Comparison of ENCODE assay signal across 1 cellular context in genomic region chr19:42242512-42243409, GRCh38.
TF ChIP-seq lines count a peak whose summit lies in the region.

Gene GSK3A (minus strand): TSS chr19:42242602. CDS start chr19:42242465, 137 bp downstream.

TF ChIP-seq in HepG2, 621 proteins besides CTCF, POLR2A, EP300 and RAD21 (continued from another document and continues in another):
- TF ChIP-seq SNAPC4 (CRISPR knock-in tag; IDR thresholded peaks at IDR 0.05) = 0 out of 2 replicates have a peak, but pooled peaks have one; percentile 81
- no peak for TF ChIP-seq SCMH1 (CRISPR knock-in tag; IDR thresholded peaks at IDR 0.05; ENCODE audit: borderline replicate concordance)
- TF ChIP-seq ZNF224 (CRISPR knock-in tag; IDR thresholded peaks at IDR 0.05) = 0 out of 2 replicates have a peak, but pooled peaks have one; percentile 39
- TF ChIP-seq ZNF737 (CRISPR knock-in tag; IDR thresholded peaks at IDR 0.05; ENCODE audit: borderline replicate concordance) = 0 out of 2 replicates have a peak, but pooled peaks have one; percentile 30
- TF ChIP-seq HHEX (CRISPR knock-in tag; IDR thresholded peaks at IDR 0.05) = no peak
- TF ChIP-seq CHD2 (IDR thresholded peaks at IDR 0.05; ENCODE audit: low read depth, low read length) = peak; percentile 83
- TF ChIP-seq, protein P1, sequence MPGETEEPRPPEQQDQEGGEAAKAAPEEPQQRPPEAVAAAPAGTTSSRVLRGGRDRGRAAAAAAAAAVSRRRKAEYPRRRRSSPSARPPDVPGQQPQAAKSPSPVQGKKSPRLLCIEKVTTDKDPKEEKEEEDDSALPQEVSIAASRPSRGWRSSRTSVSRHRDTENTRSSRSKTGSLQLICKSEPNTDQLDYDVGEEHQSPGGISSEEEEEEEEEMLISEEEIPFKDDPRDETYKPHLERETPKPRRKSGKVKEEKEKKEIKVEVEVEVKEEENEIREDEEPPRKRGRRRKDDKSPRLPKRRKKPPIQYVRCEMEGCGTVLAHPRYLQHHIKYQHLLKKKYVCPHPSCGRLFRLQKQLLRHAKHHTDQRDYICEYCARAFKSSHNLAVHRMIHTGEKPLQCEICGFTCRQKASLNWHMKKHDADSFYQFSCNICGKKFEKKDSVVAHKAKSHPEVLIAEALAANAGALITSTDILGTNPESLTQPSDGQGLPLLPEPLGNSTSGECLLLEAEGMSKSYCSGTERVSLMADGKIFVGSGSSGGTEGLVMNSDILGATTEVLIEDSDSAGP (CRISPR knock-in tag; IDR thresholded peaks at IDR 0.05; ENCODE audit: borderline replicate concordance) = peak; percentile 83; the same call in 1 of the 2 replicates
- TF ChIP-seq ZSCAN12 (CRISPR knock-in tag; IDR thresholded peaks at IDR 0.05) = peak; percentile 77; the same call in 1 of the 2 replicates
- no peak for TF ChIP-seq ZIK1 (CRISPR knock-in tag; IDR thresholded peaks at IDR 0.05; ENCODE audit: borderline replicate concordance, low read depth)
- TF ChIP-seq NPAS2 (CRISPR knock-in tag; IDR thresholded peaks at IDR 0.05; ENCODE audit: borderline replicate concordance) = no peak
- no peak for TF ChIP-seq GLI4 (CRISPR knock-in tag; IDR thresholded peaks at IDR 0.05; ENCODE audit: borderline replicate concordance)
- TF ChIP-seq ZGPAT (CRISPR knock-in tag; IDR thresholded peaks at IDR 0.05) = peak; percentile 76
- TF ChIP-seq, protein P2, sequence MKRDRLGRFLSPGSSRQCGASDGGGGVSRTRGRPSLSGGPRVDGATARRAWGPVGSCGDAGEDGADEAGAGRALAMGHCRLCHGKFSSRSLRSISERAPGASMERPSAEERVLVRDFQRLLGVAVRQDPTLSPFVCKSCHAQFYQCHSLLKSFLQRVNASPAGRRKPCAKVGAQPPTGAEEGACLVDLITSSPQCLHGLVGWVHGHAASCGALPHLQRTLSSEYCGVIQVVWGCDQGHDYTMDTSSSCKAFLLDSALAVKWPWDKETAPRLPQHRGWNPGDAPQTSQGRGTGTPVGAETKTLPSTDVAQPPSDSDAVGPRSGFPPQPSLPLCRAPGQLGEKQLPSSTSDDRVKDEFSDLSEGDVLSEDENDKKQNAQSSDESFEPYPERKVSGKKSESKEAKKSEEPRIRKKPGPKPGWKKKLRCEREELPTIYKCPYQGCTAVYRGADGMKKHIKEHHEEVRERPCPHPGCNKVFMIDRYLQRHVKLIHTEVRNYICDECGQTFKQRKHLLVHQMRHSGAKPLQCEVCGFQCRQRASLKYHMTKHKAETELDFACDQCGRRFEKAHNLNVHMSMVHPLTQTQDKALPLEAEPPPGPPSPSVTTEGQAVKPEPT (CRISPR knock-in tag; IDR thresholded peaks at IDR 0.05; ENCODE audit: low read depth) = no peak
- peak; percentile 100 for TF ChIP-seq CREM (IDR thresholded peaks at IDR 0.05)
- no peak for TF ChIP-seq CREM (CRISPR knock-in tag; IDR thresholded peaks at IDR 0.05)
- TF ChIP-seq MTA3 (CRISPR knock-in tag; IDR thresholded peaks at IDR 0.05) = no peak
- TF ChIP-seq RXRA (CRISPR knock-in tag; IDR thresholded peaks at IDR 0.05) = peak; percentile 80
- TF ChIP-seq ZNF143 (CRISPR knock-in tag; IDR thresholded peaks at IDR 0.05) = peak; percentile 91
- 0 out of 2 replicates have a peak, but pooled peaks have one; percentile 16 for TF ChIP-seq NR2F6 (IDR thresholded peaks at IDR 0.05)
- no peak for TF ChIP-seq NR2F6 (CRISPR knock-in tag; IDR thresholded peaks at IDR 0.05)
- TF ChIP-seq HNF4G (IDR thresholded peaks at IDR 0.05; ENCODE audit: borderline replicate concordance, low read depth, low read length) = peak; percentile 38; the same call in 1 of the 2 replicates
- no peak for TF ChIP-seq HNF4G (CRISPR knock-in tag; IDR thresholded peaks at IDR 0.05; ENCODE audit: borderline replicate concordance, low read depth)
- peak; percentile 58; the same call in 1 of the 2 replicates for TF ChIP-seq ZNF639 (CRISPR knock-in tag; conservative IDR thresholded peaks at IDR 0.05)
- TF ChIP-seq ZNF335 (CRISPR knock-in tag; IDR thresholded peaks at IDR 0.05) = peak; percentile 50; the same call in 1 of the 2 replicates
- TF ChIP-seq ZNF761 (CRISPR knock-in tag; conservative IDR thresholded peaks at IDR 0.05) = 0 out of 2 replicates have a peak, but pooled peaks have one; percentile 1
- TF ChIP-seq ZNF180 (CRISPR knock-in tag; IDR thresholded peaks at IDR 0.05; ENCODE audit: borderline replicate concordance, low read depth) = 0 out of 2 replicates have a peak, but pooled peaks have one; percentile 88
- TF ChIP-seq SP5 (CRISPR knock-in tag; IDR thresholded peaks at IDR 0.05; ENCODE audit: borderline replicate concordance, low read depth) = peak; percentile 87
- TF ChIP-seq, protein P3, sequence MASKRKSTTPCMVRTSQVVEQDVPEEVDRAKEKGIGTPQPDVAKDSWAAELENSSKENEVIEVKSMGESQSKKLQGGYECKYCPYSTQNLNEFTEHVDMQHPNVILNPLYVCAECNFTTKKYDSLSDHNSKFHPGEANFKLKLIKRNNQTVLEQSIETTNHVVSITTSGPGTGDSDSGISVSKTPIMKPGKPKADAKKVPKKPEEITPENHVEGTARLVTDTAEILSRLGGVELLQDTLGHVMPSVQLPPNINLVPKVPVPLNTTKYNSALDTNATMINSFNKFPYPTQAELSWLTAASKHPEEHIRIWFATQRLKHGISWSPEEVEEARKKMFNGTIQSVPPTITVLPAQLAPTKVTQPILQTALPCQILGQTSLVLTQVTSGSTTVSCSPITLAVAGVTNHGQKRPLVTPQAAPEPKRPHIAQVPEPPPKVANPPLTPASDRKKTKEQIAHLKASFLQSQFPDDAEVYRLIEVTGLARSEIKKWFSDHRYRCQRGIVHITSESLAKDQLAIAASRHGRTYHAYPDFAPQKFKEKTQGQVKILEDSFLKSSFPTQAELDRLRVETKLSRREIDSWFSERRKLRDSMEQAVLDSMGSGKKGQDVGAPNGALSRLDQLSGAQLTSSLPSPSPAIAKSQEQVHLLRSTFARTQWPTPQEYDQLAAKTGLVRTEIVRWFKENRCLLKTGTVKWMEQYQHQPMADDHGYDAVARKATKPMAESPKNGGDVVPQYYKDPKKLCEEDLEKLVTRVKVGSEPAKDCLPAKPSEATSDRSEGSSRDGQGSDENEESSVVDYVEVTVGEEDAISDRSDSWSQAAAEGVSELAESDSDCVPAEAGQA (IDR thresholded peaks at IDR 0.05; ENCODE audit: low read depth) = peak; percentile 80
- TF ChIP-seq, protein P3 (CRISPR knock-in tag; IDR thresholded peaks at IDR 0.05; ENCODE audit: borderline replicate concordance) = no peak
- TF ChIP-seq RBM39 (IDR thresholded peaks at IDR 0.05; ENCODE audit: low read depth, low read length, poor library complexity, severe bottlenecking) = no peak
- TF ChIP-seq PHF20 (CRISPR knock-in tag; IDR thresholded peaks at IDR 0.05) = no peak
- peak; percentile 22; the same call in 1 of the 2 replicates for TF ChIP-seq KLF11 (CRISPR knock-in tag; IDR thresholded peaks at IDR 0.05)
- no peak for TF ChIP-seq EHMT2 (IDR thresholded peaks at IDR 0.05; ENCODE audit: borderline replicate concordance, low read depth, low read length)
- TF ChIP-seq ZNF451 (CRISPR knock-in tag; IDR thresholded peaks at IDR 0.05) = 0 out of 2 replicates have a peak, but pooled peaks have one; percentile 46
- no peak; the same call in 1 of the 2 replicates for TF ChIP-seq ZKSCAN8 (CRISPR knock-in tag; IDR thresholded peaks at IDR 0.05; ENCODE audit: borderline replicate concordance)
- TF ChIP-seq BRCA1 (CRISPR knock-in tag; IDR thresholded peaks at IDR 0.05) = 0 out of 2 replicates have a peak, but pooled peaks have one; percentile 45
- 0 out of 2 replicates have a peak, but pooled peaks have one; percentile 60 for TF ChIP-seq IKZF5 (CRISPR knock-in tag; IDR thresholded peaks at IDR 0.05)
- peak; percentile 81 for TF ChIP-seq ZSCAN9 (CRISPR knock-in tag; IDR thresholded peaks at IDR 0.05; ENCODE audit: borderline replicate concordance)
- peak; percentile 92 for TF ChIP-seq ATF1 (CRISPR knock-in tag; IDR thresholded peaks at IDR 0.05)
- TF ChIP-seq GMEB1 (CRISPR knock-in tag; IDR thresholded peaks at IDR 0.05; ENCODE audit: borderline replicate concordance) = peak; percentile 98
